In genomic region chr18:5456577-5457466, GRCh38 we compare ENCODE assay signal across 7 cellular contexts.
DNase-seq lines count a peak whose midpoint lies in the region; ATAC-seq and TF ChIP-seq lines count a peak whose summit lies in the region.

No MANE protein-coding gene starts in this region.

- H3K36me3 Mint-ChIP-seq in WTC11 (no peaks in the 10 kb centered on the region), glutamatergic neuron (ENCODE audit: unreplicated experiment) (no peaks in the 10 kb centered on the region)

- H3K9me3 Mint-ChIP-seq in WTC11 = no peaks in the 10 kb centered on the region
- peaks cover 2% of the 10 kb centered on the region for H3K9me3 Mint-ChIP-seq in glutamatergic neuron (ENCODE audit: unreplicated experiment)

- H3K27me3 Mint-ChIP-seq in WTC11 (ENCODE audit: low read depth) = no peaks in the 10 kb centered on the region
- no peaks in the 10 kb centered on the region for H3K27me3 Mint-ChIP-seq in glutamatergic neuron (ENCODE audit: unreplicated experiment)

- DNase-seq in WTC11 (ENCODE audit: low spot score) (peak; percentile 35), glutamatergic neuron (peak; percentile 41), pons (ENCODE audit: low spot score) (peak; percentile 81), mucosa of gallbladder (ENCODE audit: low spot score) (no peak)

- POLR2A ChIA-PET in WTC11 (lab: Charles Lee) = interaction anchor here (0.6 kb wide), 1 partner anchor 129 kb away, joined by 3 read pairs; no protein-coding TSS in a partner anchor

- peaks cover 26% of the 10 kb centered on the region for H3K4me1 Mint-ChIP-seq in WTC11
- H3K4me1 Mint-ChIP-seq in glutamatergic neuron (ENCODE audit: low read depth, unreplicated experiment) = peaks cover 70% of the 10 kb centered on the region

- H3K4me3 Mint-ChIP-seq in WTC11 (peak overlapping the region; percentile 43), glutamatergic neuron (ENCODE audit: unreplicated experiment) (peak overlapping the region; percentile 44)

- ATAC-seq in GM18511 (IDR thresholded peaks at IDR 0.05; ENCODE audit: unreplicated experiment) (peak; percentile 78), HG03097 (IDR thresholded peaks at IDR 0.05; ENCODE audit: low FRiP score, unreplicated experiment) (peak; percentile 84), WTC11 (peak; percentile 91), GM21515 (IDR thresholded peaks at IDR 0.05; ENCODE audit: unreplicated experiment) (no peak)

- H3K27ac Mint-ChIP-seq in WTC11 (0 out of 2 replicates have a peak overlapping the region, but pooled peaks have one; percentile 17), glutamatergic neuron (ENCODE audit: unreplicated experiment) (peak overlapping the region; percentile 71)

- CTCF ChIA-PET in WTC11 (lab: Charles Lee) = interaction anchor here (0.9 to 2.5 kb wide), 15 partner anchors 9 to 144 kb away, joined by 3 to 24 read pairs (median 4); partner anchors contain the start of gene EPB41L3

- TF ChIP-seq CTCF in WTC11 (IDR thresholded peaks at IDR 0.05) (no peak), glutamatergic neuron (IDR thresholded peaks at IDR 0.05; ENCODE audit: partially characterized antibody, unreplicated experiment) (peak; percentile 67)

TF ChIP-seq in WTC11, 78 proteins besides CTCF, POLR2A, EP300 and RAD21:
- TF ChIP-seq ZNF121 (CRISPR knock-in tag; IDR thresholded peaks at IDR 0.05) (no peak), OVOL2 (CRISPR knock-in tag; IDR thresholded peaks at IDR 0.05; ENCODE audit: borderline replicate concordance) (no peak), MLX (CRISPR knock-in tag; IDR thresholded peaks at IDR 0.05) (no peak), ZNF396 (CRISPR knock-in tag; IDR thresholded peaks at IDR 0.05; ENCODE audit: borderline replicate concordance) (no peak), TEAD4 (CRISPR knock-in tag; IDR thresholded peaks at IDR 0.05) (no peak), ERG (CRISPR knock-in tag; IDR thresholded peaks at IDR 0.05) (no peak), PREB (CRISPR knock-in tag; IDR thresholded peaks at IDR 0.05; ENCODE audit: borderline replicate concordance) (no peak), NFE2L1 (CRISPR knock-in tag; IDR thresholded peaks at IDR 0.05) (no peak), ZNF263 (CRISPR knock-in tag; IDR thresholded peaks at IDR 0.05; ENCODE audit: low read depth) (no peak), MXD4 (CRISPR knock-in tag; IDR thresholded peaks at IDR 0.05; ENCODE audit: borderline replicate concordance) (no peak), TCF7 (CRISPR knock-in tag; IDR thresholded peaks at IDR 0.05; ENCODE audit: low read depth) (no peak), E2F4 (CRISPR knock-in tag; IDR thresholded peaks at IDR 0.05; ENCODE audit: borderline replicate concordance, low read depth) (no peak), SMAD4 (CRISPR knock-in tag; IDR thresholded peaks at IDR 0.05) (no peak), E2F1 (CRISPR knock-in tag; IDR thresholded peaks at IDR 0.05) (no peak), CBFB (CRISPR knock-in tag; IDR thresholded peaks at IDR 0.05; ENCODE audit: low read depth) (no peak), ZNF671 (CRISPR knock-in tag; IDR thresholded peaks at IDR 0.05) (no peak), JAZF1 (CRISPR knock-in tag; IDR thresholded peaks at IDR 0.05) (no peak)
